ENCODE assay signal across 9 cellular contexts in the genomic region with DNA sequence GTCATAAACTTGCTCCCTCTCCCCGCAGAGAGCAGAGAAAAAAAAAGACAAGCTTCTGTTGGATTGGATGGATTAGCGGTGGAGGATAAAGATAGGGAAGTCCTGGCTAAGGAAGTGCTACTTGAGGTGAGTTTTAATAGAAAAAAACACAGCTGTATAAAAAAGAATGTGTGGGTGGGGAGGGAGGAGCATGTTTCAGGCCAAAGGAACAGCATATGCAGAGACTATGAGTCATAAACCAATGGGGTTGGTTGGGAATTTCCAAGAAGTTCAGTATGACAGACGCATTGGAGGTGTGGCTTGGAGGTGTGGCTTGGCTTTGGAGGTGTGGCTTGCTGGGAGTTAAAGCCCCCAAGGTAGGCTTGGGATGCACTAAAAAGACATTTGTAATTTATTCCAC.
A peak's percentile ranks its signal among the peaks of the same experiment; 100 is the strongest.
DNase-seq lines count a peak whose midpoint lies in the region; ATAC-seq and TF ChIP-seq lines count a peak whose summit lies in the region.
"Had no signal": no experiment of that assay in that cellular context is flagged by ENCODE, and none has a peak within 500 bp of the region (broad histone marks: within the 10 kb centered on the region; RNA-seq: fewer than 3 reads in every experiment).

No MANE protein-coding gene starts in this region.

- H3K4me3 ChIP-seq in astrocyte of the cerebellum (ENCODE audit: low read depth, low read length) (no peak overlapping the region), foreskin fibroblast (ENCODE audit: low read depth in 1 of 2, low read length in 2 of 2) (no peak overlapping the region), esophagus muscularis mucosa (no peak overlapping the region)
- H3K4me3 ChIP-seq: lower lobe of right lung had no signal

- WGBS in esophagus muscularis mucosa, result 47% methylated on average over 3 of the region's 3 CpGs

- POLR2A ChIA-PET in HEK293T (lab: Yijun Ruan, JAX), result no interaction called here

- DNase-seq in HEK293T (ENCODE audit: extremely low spot score) (peak; percentile 21), MV-4-11 (lab: John Stamatoyannopoulos, UW) (peak; percentile 72), astrocyte of the cerebellum (ENCODE audit: low read depth) (peak; percentile 36), foreskin fibroblast (no peak), GM19240 (ENCODE audit: insufficient read length, low spot score) (no peak), esophagus muscularis mucosa (ENCODE audit: extremely low spot score) (no peak)
- DNase-seq in stimulated activated CD4-positive, alpha-beta T cell treated with anti-CD3 and anti-CD28 coated beads, Interleukin-15, amount 100 ng/mL, for 48 hours (ENCODE audit: low read depth in 2 of 2), result peak; percentile 1 to 8
- DNase-seq: lower lobe of right lung had no signal

- no peaks in the 10 kb centered on the region for H3K4me1 ChIP-seq in esophagus muscularis mucosa
- H3K4me1 ChIP-seq: lower lobe of right lung had no signal

- in situ Hi-C loops in astrocyte of the cerebellum (cut with HindIII; ENCODE audit: low sequenced_read_pairs), result no loop called here

- intact Hi-C loops in esophagus muscularis mucosa (cut with DNase I), result no loop called here

- peak; percentile 99 for ATAC-seq in GM18508 (IDR thresholded peaks at IDR 0.05; ENCODE audit: insufficient read depth, unreplicated experiment)

- TF ChIP-seq CTCF in astrocyte of the cerebellum (IDR thresholded peaks at IDR 0.05; ENCODE audit: low read depth, low read length, missing control alignments) (no peak), foreskin fibroblast (IDR thresholded peaks at IDR 0.05; ENCODE audit: low read depth, low read length) (no peak), esophagus muscularis mucosa (IDR thresholded peaks at IDR 0.05) (no peak)

- TF ChIP-seq EP300 in esophagus muscularis mucosa (IDR thresholded peaks at IDR 0.05), result no peak

- no peaks in the 10 kb centered on the region for H3K27me3 ChIP-seq in esophagus muscularis mucosa

- no peaks in the 10 kb centered on the region for H3K36me3 ChIP-seq in esophagus muscularis mucosa
- H3K36me3 ChIP-seq: lower lobe of right lung had no signal

- CTCF ChIA-PET in HEK293T (lab: Yijun Ruan, JAX), result no interaction called here

- H3K9me3 ChIP-seq in esophagus muscularis mucosa, result no peaks in the 10 kb centered on the region
- H3K9me3 ChIP-seq: lower lobe of right lung had no signal

- H3K27ac ChIP-seq in esophagus muscularis mucosa (replicated peaks in 1 of 4), result no peak overlapping the region
- H3K27ac ChIP-seq: lower lobe of right lung had no signal

- TF ChIP-seq POLR2A in esophagus muscularis mucosa (IDR thresholded peaks at IDR 0.05; ENCODE audit: low read depth), result no peak

TF ChIP-seq in HEK293T, 16 proteins besides CTCF, POLR2A, EP300 and RAD21:
- TF ChIP-seq ELF4 (IDR thresholded peaks at IDR 0.05) (no peak), FOXK2 (IDR thresholded peaks at IDR 0.05) (no peak), ARNT (IDR thresholded peaks at IDR 0.05) (no peak), FOXM1 (IDR thresholded peaks at IDR 0.05; ENCODE audit: borderline replicate concordance) (no peak), NFRKB (IDR thresholded peaks at IDR 0.05) (no peak), FOXA1 (IDR thresholded peaks at IDR 0.05) (no peak), ZNF384 (IDR thresholded peaks at IDR 0.05) (no peak), SP1 (IDR thresholded peaks at IDR 0.05) (no peak), SUZ12 (IDR thresholded peaks at IDR 0.05) (no peak), HDGF (IDR thresholded peaks at IDR 0.05; ENCODE audit: borderline replicate concordance) (no peak), LEF1 (IDR thresholded peaks at IDR 0.05; ENCODE audit: borderline replicate concordance) (no peak), CTBP1 (IDR thresholded peaks at IDR 0.05; ENCODE audit: borderline replicate concordance) (no peak), TARDBP (IDR thresholded peaks at IDR 0.05) (no peak), L3MBTL2 (conservative IDR thresholded peaks at IDR 0.05) (no peak), BHLHE40 (IDR thresholded peaks at IDR 0.05; ENCODE audit: borderline replicate concordance) (no peak)
- TF ChIP-seq, protein P1, sequence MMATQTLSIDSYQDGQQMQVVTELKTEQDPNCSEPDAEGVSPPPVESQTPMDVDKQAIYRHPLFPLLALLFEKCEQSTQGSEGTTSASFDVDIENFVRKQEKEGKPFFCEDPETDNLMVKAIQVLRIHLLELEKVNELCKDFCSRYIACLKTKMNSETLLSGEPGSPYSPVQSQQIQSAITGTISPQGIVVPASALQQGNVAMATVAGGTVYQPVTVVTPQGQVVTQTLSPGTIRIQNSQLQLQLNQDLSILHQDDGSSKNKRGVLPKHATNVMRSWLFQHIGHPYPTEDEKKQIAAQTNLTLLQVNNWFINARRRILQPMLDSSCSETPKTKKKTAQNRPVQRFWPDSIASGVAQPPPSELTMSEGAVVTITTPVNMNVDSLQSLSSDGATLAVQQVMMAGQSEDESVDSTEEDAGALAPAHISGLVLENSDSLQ (IDR thresholded peaks at IDR 0.05), result no peak

Comparison
In these comparisons a context has a peak if more than half of its experiments do, and no peak if none do; other contexts are left out.
1. DNase-seq: peak in HEK293T (single experiment), MV-4-11 (single experiment), astrocyte of the cerebellum (single experiment) and stimulated activated CD4-positive, alpha-beta T cell treated with anti-CD3 and anti-CD28 coated beads, Interleukin-15, amount 100 ng/mL, for 48 hours (2 of 2); none in foreskin fibroblast (0 of 2), GM19240 (single experiment) and esophagus muscularis mucosa (single experiment).